15 cellular contexts compared by ENCODE assay signal in genomic region chrX:119240356-119240755, GRCh38. TPM values are rescaled to one million over a fixed set of nuclear protein-coding genes. Genes with fewer than 3 reads are reported as not detected.
DNase-seq lines count a peak whose midpoint lies in the region; ATAC-seq and TF ChIP-seq lines count a peak whose summit lies in the region.
"Had no signal": no experiment of that assay in that cellular context is flagged by ENCODE, and none has a peak within 500 bp of the region (broad histone marks: within the 10 kb centered on the region; RNA-seq: fewer than 3 reads in every experiment).

No MANE protein-coding gene starts in this region.

- peak; percentile 62 for ATAC-seq in SK-N-SH treated with all-trans-retinoic acid at 6 μM for 48 hours
- no peak for ATAC-seq in naive thymus-derived CD4-positive, alpha-beta T cell
- no peak for ATAC-seq in HG03045 (IDR thresholded peaks at IDR 0.05; ENCODE audit: unreplicated experiment)
- ATAC-seq: lower lobe of right lung had no signal

- peaks cover 0 to 2% (median 0%) of the 10 kb centered on the region in 11 donors for H3K9me3 Mint-ChIP-seq in naive thymus-derived CD4-positive, alpha-beta T cell
- H3K9me3 Mint-ChIP-seq: stimulated activated naive CD8-positive, alpha-beta T cell treated with anti-CD3 and anti-CD28 coated beads, Interleukin-15, Interleukin-2, amounts not matched to agents 100 ng/mL and 50 ng/mL, for 24 hours had no signal

- H3K9me3 ChIP-seq in naive thymus-derived CD4-positive, alpha-beta T cell (ENCODE audit: control insufficient read depth in 2 of 3, low read length in 3 of 3): no peaks in the 10 kb centered on the region
- H3K9me3 ChIP-seq: lower lobe of right lung had no signal

- peaks cover 0 to 20% (median 14%) of the 10 kb centered on the region in 5 donors for H3K36me3 Mint-ChIP-seq in naive thymus-derived CD4-positive, alpha-beta T cell

- no peak overlapping the region for H3K27ac ChIP-seq in naive thymus-derived CD4-positive, alpha-beta T cell (ENCODE audit: low read depth, low read length)
- H3K27ac ChIP-seq: KMS-11, lower lobe of right lung had no signal

- DNase-seq in ELR (ENCODE audit: low read depth): peak; percentile 70
- DNase-seq in fibroblast of mammary gland (ENCODE audit: low read depth): peak; percentile 91
- peak; percentile 30 for DNase-seq in skeletal muscle cell (ENCODE audit: low read depth)
- no peak for DNase-seq in NCI-H146 (lab: John Stamatoyannopoulos, UW)
- no peak for DNase-seq in naive thymus-derived CD4-positive, alpha-beta T cell
- no peak for DNase-seq in activated CD4-positive, alpha-beta T cell treated with anti-CD3 and anti-CD28 coated beads, Interleukin-2, amount 50 U/mL, for 1 hour
- DNase-seq: Calu3; lower lobe of right lung; stimulated activated CD4-positive, alpha-beta T cell treated with anti-CD3 and anti-CD28 coated beads, Interleukin-4, amount 100 ng/mL, for 4 hours; T-helper 1 cell had no signal

- peak overlapping the region in 1 of 10 donors; percentile 4 for H3K4me3 Mint-ChIP-seq in naive thymus-derived CD4-positive, alpha-beta T cell
- H3K4me3 Mint-ChIP-seq: stimulated activated naive CD8-positive, alpha-beta T cell treated with anti-CD3 and anti-CD28 coated beads, Interleukin-15, Interleukin-2, amounts not matched to agents 100 ng/mL and 50 ng/mL, for 24 hours had no signal

- peak overlapping the region in 1 of 9 donors; percentile 7 for H3K27ac Mint-ChIP-seq in naive thymus-derived CD4-positive, alpha-beta T cell
- H3K27ac Mint-ChIP-seq: progenitor cell of endocrine pancreas; stimulated activated naive CD8-positive, alpha-beta T cell treated with anti-CD3 and anti-CD28 coated beads, Interleukin-15, Interleukin-2, amounts not matched to agents 100 ng/mL and 50 ng/mL, for 24 hours had no signal

- CTCF ChIA-PET in naive thymus-derived CD4-positive, alpha-beta T cell (lab: Charles Lee): no interaction called here

- no peaks in the 10 kb centered on the region for H3K27me3 ChIP-seq in naive thymus-derived CD4-positive, alpha-beta T cell (ENCODE audit: control insufficient read depth in 2 of 2, insufficient read depth in 2 of 2, low read length in 2 of 2)

- POLR2A ChIA-PET in naive thymus-derived CD4-positive, alpha-beta T cell (lab: Charles Lee): no interaction called here

- H3K4me1 ChIP-seq in naive thymus-derived CD4-positive, alpha-beta T cell (ENCODE audit: control insufficient read depth in 2 of 2, insufficient read depth in 2 of 2, low read length in 2 of 2): peaks cover 8 to 11% of the 10 kb centered on the region in 2 donors

- peaks cover 0 to 17% (median 0%) of the 10 kb centered on the region in 3 experiments for H3K36me3 ChIP-seq in naive thymus-derived CD4-positive, alpha-beta T cell (ENCODE audit: control insufficient read depth in 2 of 3, insufficient read depth in 3 of 3, low read length in 3 of 3)

- intact Hi-C loops in naive thymus-derived CD4-positive, alpha-beta T cell (cut with micrococcal nuclease): no loop called here

- peaks cover 0 to 2% (median 0%) of the 10 kb centered on the region in 5 donors for H3K27me3 Mint-ChIP-seq in naive thymus-derived CD4-positive, alpha-beta T cell
- H3K27me3 Mint-ChIP-seq: progenitor cell of endocrine pancreas; stimulated activated naive CD8-positive, alpha-beta T cell treated with anti-CD3 and anti-CD28 coated beads, Interleukin-15, Interleukin-2, amounts not matched to agents 100 ng/mL and 50 ng/mL, for 24 hours had no signal

- no peak for TF ChIP-seq CTCF in fibroblast of mammary gland (conservative IDR thresholded peaks at IDR 0.05; ENCODE audit: control insufficient read depth, insufficient read depth, low read depth, low read length)

- H3K4me1 Mint-ChIP-seq in naive thymus-derived CD4-positive, alpha-beta T cell: peaks cover 13 to 47% (median 42%) of the 10 kb centered on the region in 7 donors

- no peak overlapping the region for H3K4me3 ChIP-seq in fibroblast of mammary gland (ENCODE audit: control insufficient read depth, low read depth, low read length)
- no peak overlapping the region for H3K4me3 ChIP-seq in skeletal muscle cell (ENCODE audit: low read depth, low read length)
- H3K4me3 ChIP-seq in naive thymus-derived CD4-positive, alpha-beta T cell (ENCODE audit: low read length): no peak overlapping the region
- H3K4me3 ChIP-seq: lower lobe of right lung had no signal

TF ChIP-seq in SK-N-SH treated with all-trans-retinoic acid at 6 μM for 48 hours, 23 proteins besides CTCF, POLR2A, EP300 and RAD21:
- TF ChIP-seq CREB5 (CRISPR knock-in tag; IDR thresholded peaks at IDR 0.05; ENCODE audit: low read depth) (no peak), ARNTL (CRISPR knock-in tag; IDR thresholded peaks at IDR 0.05; ENCODE audit: borderline replicate concordance, low read depth) (no peak), RARB (CRISPR knock-in tag; IDR thresholded peaks at IDR 0.05) (no peak), BACH2 (CRISPR knock-in tag; IDR thresholded peaks at IDR 0.05; ENCODE audit: borderline replicate concordance) (no peak), ZNF70 (CRISPR knock-in tag; IDR thresholded peaks at IDR 0.05) (no peak), ISL1 (CRISPR knock-in tag; IDR thresholded peaks at IDR 0.05) (no peak), TSHZ2 (CRISPR knock-in tag; IDR thresholded peaks at IDR 0.05) (no peak)

RNA-seq across cellular contexts. Expression of gene PGRMC1, which starts 4.3 kb away (rescaled TPM):
- 10 to 100 TPM in 4 of 5 experiments, 1 to 10 TPM in 1; 9.5 to 28.4 (median 11.9) TPM for total RNA-seq in naive thymus-derived CD4-positive, alpha-beta T cell
- polyA plus RNA-seq in naive thymus-derived CD4-positive, alpha-beta T cell: 10 to 100 TPM; 17.6 to 18.4 TPM

Comparison
In these comparisons a context has a peak if more than half of its experiments do, and no peak if none do; other contexts are left out.
1. DNase-seq: peak in ELR (single experiment), fibroblast of mammary gland (single experiment) and skeletal muscle cell (single experiment); none in NCI-H146 (single experiment), naive thymus-derived CD4-positive, alpha-beta T cell (0 of 9) and activated CD4-positive, alpha-beta T cell treated with anti-CD3 and anti-CD28 coated beads, Interleukin-2, amount 50 U/mL, for 1 hour (single experiment).